ENCODE assay signal across 2 cellular contexts in the genomic region with DNA sequence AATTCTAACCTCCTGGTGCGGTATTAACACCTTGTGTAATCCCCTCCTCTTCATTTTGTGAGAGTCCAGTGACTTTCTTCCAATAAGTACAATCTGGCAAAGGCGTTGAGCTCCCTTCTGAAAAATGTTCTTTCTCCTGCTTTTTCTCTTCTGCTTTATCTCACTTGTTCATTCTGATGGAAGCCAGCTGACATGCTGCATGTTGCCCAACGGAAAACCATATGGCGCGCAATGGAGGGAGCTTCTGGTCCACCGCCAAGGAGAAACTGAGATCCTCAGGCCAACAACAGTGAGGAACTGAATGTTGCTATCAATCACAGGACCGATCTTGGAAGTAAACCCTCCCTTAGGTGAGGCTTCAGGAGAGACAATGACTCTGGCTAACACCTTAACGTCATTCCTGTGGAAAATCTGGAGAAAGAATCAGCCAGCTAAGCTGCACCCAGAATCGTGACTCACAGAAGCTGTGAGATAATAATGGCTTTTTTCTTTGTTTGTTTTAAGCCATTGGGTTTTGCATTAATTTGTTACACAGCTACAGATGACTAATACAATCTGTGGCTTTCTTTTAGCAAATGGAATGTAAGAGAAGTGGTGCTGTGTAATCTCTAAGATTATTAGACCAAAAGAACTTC.
TF ChIP-seq lines count a peak whose summit lies in the region.

No MANE protein-coding gene starts in this region.

TF ChIP-seq in SK-N-SH treated with all-trans-retinoic acid at 6 μM for 48 hours, 23 proteins besides CTCF, POLR2A, EP300 and RAD21 (continued from another document):
- TF ChIP-seq ZNF565 (CRISPR knock-in tag; conservative IDR thresholded peaks at IDR 0.05; ENCODE audit: low read depth) (no peak), PPARA (CRISPR knock-in tag; IDR thresholded peaks at IDR 0.05; ENCODE audit: borderline replicate concordance) (no peak), ZFP30 (CRISPR knock-in tag; IDR thresholded peaks at IDR 0.05) (no peak), ESRRG (CRISPR knock-in tag; IDR thresholded peaks at IDR 0.05) (no peak), BACH2 (CRISPR knock-in tag; IDR thresholded peaks at IDR 0.05; ENCODE audit: borderline replicate concordance) (no peak), PATZ1 (CRISPR knock-in tag; IDR thresholded peaks at IDR 0.05; ENCODE audit: borderline replicate concordance) (no peak), ZC3H10 (CRISPR knock-in tag; IDR thresholded peaks at IDR 0.05) (no peak), ZNF70 (CRISPR knock-in tag; IDR thresholded peaks at IDR 0.05) (no peak), CSDC2 (CRISPR knock-in tag; IDR thresholded peaks at IDR 0.05) (no peak), SNAI2 (CRISPR knock-in tag; IDR thresholded peaks at IDR 0.05) (no peak), TSHZ2 (CRISPR knock-in tag; IDR thresholded peaks at IDR 0.05) (no peak)
- TF ChIP-seq, protein P1, sequence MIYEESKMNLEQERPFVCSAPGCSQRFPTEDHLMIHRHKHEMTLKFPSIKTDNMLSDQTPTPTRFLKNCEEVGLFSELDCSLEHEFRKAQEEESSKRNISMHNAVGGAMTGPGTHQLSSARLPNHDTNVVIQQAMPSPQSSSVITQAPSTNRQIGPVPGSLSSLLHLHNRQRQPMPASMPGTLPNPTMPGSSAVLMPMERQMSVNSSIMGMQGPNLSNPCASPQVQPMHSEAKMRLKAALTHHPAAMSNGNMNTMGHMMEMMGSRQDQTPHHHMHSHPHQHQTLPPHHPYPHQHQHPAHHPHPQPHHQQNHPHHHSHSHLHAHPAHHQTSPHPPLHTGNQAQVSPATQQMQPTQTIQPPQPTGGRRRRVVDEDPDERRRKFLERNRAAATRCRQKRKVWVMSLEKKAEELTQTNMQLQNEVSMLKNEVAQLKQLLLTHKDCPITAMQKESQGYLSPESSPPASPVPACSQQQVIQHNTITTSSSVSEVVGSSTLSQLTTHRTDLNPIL (CRISPR knock-in tag; IDR thresholded peaks at IDR 0.05; ENCODE audit: low read depth) = no peak
- TF ChIP-seq, protein P2, sequence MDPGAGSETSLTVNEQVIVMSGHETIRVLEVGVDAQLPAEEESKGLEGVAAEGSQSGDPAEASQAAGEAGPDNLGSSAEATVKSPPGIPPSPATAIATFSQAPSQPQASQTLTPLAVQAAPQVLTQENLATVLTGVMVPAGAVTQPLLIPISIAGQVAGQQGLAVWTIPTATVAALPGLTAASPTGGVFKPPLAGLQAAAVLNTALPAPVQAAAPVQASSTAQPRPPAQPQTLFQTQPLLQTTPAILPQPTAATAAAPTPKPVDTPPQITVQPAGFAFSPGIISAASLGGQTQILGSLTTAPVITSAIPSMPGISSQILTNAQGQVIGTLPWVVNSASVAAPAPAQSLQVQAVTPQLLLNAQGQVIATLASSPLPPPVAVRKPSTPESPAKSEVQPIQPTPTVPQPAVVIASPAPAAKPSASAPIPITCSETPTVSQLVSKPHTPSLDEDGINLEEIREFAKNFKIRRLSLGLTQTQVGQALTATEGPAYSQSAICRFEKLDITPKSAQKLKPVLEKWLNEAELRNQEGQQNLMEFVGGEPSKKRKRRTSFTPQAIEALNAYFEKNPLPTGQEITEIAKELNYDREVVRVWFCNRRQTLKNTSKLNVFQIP (CRISPR knock-in tag; IDR thresholded peaks at IDR 0.05; ENCODE audit: borderline replicate concordance, low read depth) = no peak

TF ChIP-seq in SK-N-SH, 30 proteins besides CTCF, POLR2A, EP300 and RAD21 (continued from another document):
- no peak for TF ChIP-seq PBX3 (IDR thresholded peaks at IDR 0.05)
- no peak for TF ChIP-seq CHD2 (IDR thresholded peaks at IDR 0.05; ENCODE audit: low read length, partially characterized antibody)
- TF ChIP-seq TCF12 (IDR thresholded peaks at IDR 0.05) = no peak
- TF ChIP-seq NRF1 (IDR thresholded peaks at IDR 0.05; ENCODE audit: low read depth, low read length) = no peak
- TF ChIP-seq TAF1 (IDR thresholded peaks at IDR 0.05; ENCODE audit: borderline replicate concordance, low read depth, low read length) = no peak
